In the genomic region with DNA sequence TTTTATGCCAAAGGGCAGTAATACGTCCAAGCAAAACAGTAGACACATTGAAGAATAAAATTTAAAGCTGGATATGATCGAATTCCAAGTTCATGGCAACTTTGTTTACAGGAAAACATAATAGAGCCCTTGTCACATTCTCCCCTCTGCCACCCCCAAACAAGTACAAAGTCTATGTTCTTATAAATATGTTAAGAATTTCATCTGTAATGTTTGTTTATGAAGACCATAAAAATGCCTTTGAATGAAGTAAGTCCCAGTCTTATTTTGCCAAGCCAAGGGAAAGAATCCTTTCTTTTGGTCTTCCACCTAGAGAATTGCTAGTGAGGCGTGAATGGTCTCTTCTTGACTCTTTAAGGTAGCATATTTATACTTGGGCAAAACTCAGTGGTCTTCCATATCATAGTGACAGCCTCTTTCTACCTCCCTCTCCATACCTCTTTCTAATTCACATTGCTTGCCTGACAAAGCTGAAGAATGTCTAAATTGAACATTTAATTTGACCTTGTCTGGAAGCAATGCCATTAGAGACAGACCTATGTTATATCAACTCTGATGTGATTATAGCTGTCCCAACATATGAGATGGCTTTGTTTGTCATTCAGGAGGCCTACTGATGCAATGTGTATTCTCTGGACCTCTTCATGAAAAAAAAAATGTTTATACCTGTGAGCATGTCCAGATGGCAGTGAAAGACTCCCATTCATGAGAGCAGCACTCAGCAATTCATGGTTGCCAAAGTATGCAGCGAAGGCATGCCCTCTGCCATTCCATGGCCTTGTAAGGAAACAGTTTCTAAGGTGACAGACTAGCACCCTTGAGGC, we compare ENCODE assay signal across 30 cellular contexts.
DNase-seq lines count a peak whose midpoint lies in the region; ATAC-seq and TF ChIP-seq lines count a peak whose summit lies in the region.
"Had no signal": no experiment of that assay in that cellular context is flagged by ENCODE, and none has a peak within 500 bp of the region (broad histone marks: within the 10 kb centered on the region; RNA-seq: fewer than 3 reads in every experiment).

No MANE protein-coding gene starts in this region.

- peak overlapping the region; percentile 24 for H3K27ac ChIP-seq in mesodermal cell (ENCODE audit: low read depth, low read length, severe bottlenecking)
- H3K27ac ChIP-seq: foreskin keratinocyte, upper lobe of left lung had no signal

- POLR2A ChIA-PET in naive thymus-derived CD8-positive, alpha-beta T cell (lab: Charles Lee) = no interaction called here

- WGBS in mesodermal cell (ENCODE audit: insufficient coverage in 2 of 2), 2 experiments = 95 to 100% methylated on average over 1 to 3 of the region's 4 CpGs

- ATAC-seq in naive thymus-derived CD8-positive, alpha-beta T cell = no peak
- ATAC-seq: activated CD8-positive, alpha-beta T cell treated with anti-CD3 and anti-CD28 coated beads for 36 hours; activated T-helper 17 cell treated with anti-CD3 and anti-CD28 coated beads, Interleukin-2, amount 50 U/mL, for 72 hours; effector memory CD8-positive, alpha-beta T cell; esophagus mucosa; foreskin keratinocyte; GM23338; left lobe of liver; naive thymus-derived CD4-positive, alpha-beta T cell; stimulated activated effector memory CD8-positive, alpha-beta T cell treated with anti-CD3 and anti-CD28 coated beads, Interleukin-12 subunit alpha, Interleukin-12 subunit beta, amount 100 ng/mL, for 72 hours had no signal

- no peaks in the 10 kb centered on the region for H3K4me1 Mint-ChIP-seq in naive thymus-derived CD8-positive, alpha-beta T cell
- H3K4me1 Mint-ChIP-seq: activated T-helper 17 cell treated with anti-CD3 and anti-CD28 coated beads, Interleukin-2, amount 50 U/mL, for 72 hours; naive thymus-derived CD4-positive, alpha-beta T cell; stimulated activated effector memory CD8-positive, alpha-beta T cell treated with anti-CD3 and anti-CD28 coated beads, Interleukin-12 subunit alpha, Interleukin-12 subunit beta, amount 100 ng/mL, for 72 hours had no signal

- H3K9me3 Mint-ChIP-seq in naive thymus-derived CD8-positive, alpha-beta T cell = peaks cover 0 to 4% (median 0%) of the 10 kb centered on the region in 9 donors
- H3K9me3 Mint-ChIP-seq: activated CD8-positive, alpha-beta T cell treated with anti-CD3 and anti-CD28 coated beads for 36 hours; GM23338; stimulated activated effector memory CD8-positive, alpha-beta T cell treated with anti-CD3 and anti-CD28 coated beads, Interleukin-12 subunit alpha, Interleukin-12 subunit beta, amount 100 ng/mL, for 72 hours had no signal

- peaks cover 6% of the 10 kb centered on the region for H3K4me1 ChIP-seq in mesodermal cell (ENCODE audit: control insufficient read depth, insufficient read depth, low read length, poor library complexity, severe bottlenecking)
- H3K4me1 ChIP-seq: foreskin keratinocyte, upper lobe of left lung had no signal

- H3K36me3 Mint-ChIP-seq in naive thymus-derived CD8-positive, alpha-beta T cell = no peaks in the 10 kb centered on the region
- H3K36me3 Mint-ChIP-seq: naive thymus-derived CD4-positive, alpha-beta T cell; stimulated activated effector memory CD8-positive, alpha-beta T cell treated with anti-CD3 and anti-CD28 coated beads, Interleukin-12 subunit alpha, Interleukin-12 subunit beta, amount 100 ng/mL, for 72 hours had no signal

- no peak overlapping the region for H3K4me3 Mint-ChIP-seq in naive thymus-derived CD8-positive, alpha-beta T cell
- H3K4me3 Mint-ChIP-seq: activated CD8-positive, alpha-beta T cell treated with anti-CD3 and anti-CD28 coated beads for 36 hours; activated T-helper 17 cell treated with anti-CD3 and anti-CD28 coated beads, Interleukin-2, amount 50 U/mL, for 72 hours; effector memory CD8-positive, alpha-beta T cell; GM23338; naive thymus-derived CD4-positive, alpha-beta T cell; stimulated activated effector memory CD8-positive, alpha-beta T cell treated with anti-CD3 and anti-CD28 coated beads, Interleukin-12 subunit alpha, Interleukin-12 subunit beta, amount 100 ng/mL, for 72 hours had no signal

- no peak overlapping the region for H3K27ac Mint-ChIP-seq in naive thymus-derived CD8-positive, alpha-beta T cell
- H3K27ac Mint-ChIP-seq: activated CD8-positive, alpha-beta T cell treated with anti-CD3 and anti-CD28 coated beads for 36 hours; activated T-helper 17 cell treated with anti-CD3 and anti-CD28 coated beads, Interleukin-2, amount 50 U/mL, for 72 hours; effector memory CD8-positive, alpha-beta T cell; GM23338; naive thymus-derived CD4-positive, alpha-beta T cell; stimulated activated effector memory CD8-positive, alpha-beta T cell treated with anti-CD3 and anti-CD28 coated beads, Interleukin-12 subunit alpha, Interleukin-12 subunit beta, amount 100 ng/mL, for 72 hours had no signal

- H3K4me3 ChIP-seq in AG10803 (ENCODE audit: low read length) = no peak overlapping the region
- H3K4me3 ChIP-seq in mesodermal cell (ENCODE audit: extremely low read depth, insufficient read depth, low read length, poor library complexity, severe bottlenecking) = no peak overlapping the region
- H3K4me3 ChIP-seq: BLaER1 treated with 17β-estradiol and CSF1 and Interleukin-3, amounts not matched to agents 10 nM and 100 nM; GM23338; right atrium auricular region; upper lobe of left lung had no signal

- H3K36me3 ChIP-seq in mesodermal cell (ENCODE audit: control insufficient read depth, insufficient read depth, low read length) = no peaks in the 10 kb centered on the region
- H3K36me3 ChIP-seq: right atrium auricular region, upper lobe of left lung had no signal

- TF ChIP-seq CTCF in AG10803 (conservative IDR thresholded peaks at IDR 0.05; ENCODE audit: low read length) = no peak

- intact Hi-C loops in posterior vena cava (cut with DNase I) = no loop called here

- peaks cover 0 to 19% (median 8%) of the 10 kb centered on the region in 5 donors for H3K27me3 Mint-ChIP-seq in naive thymus-derived CD8-positive, alpha-beta T cell

- DNase-seq in AG10803 (ENCODE audit: low read depth) (peak; percentile 40), HuH-7 (ENCODE audit: low spot score) (peak; percentile 34), astrocyte of the hippocampus (ENCODE audit: low read depth, low spot score) (peak; percentile 22), posterior vena cava (ENCODE audit: low spot score) (no peak), middle frontal gyrus (ENCODE audit: extremely low spot score, low spot score) (no peak)
- no peak for DNase-seq in naive thymus-derived CD8-positive, alpha-beta T cell
- no peak for DNase-seq in stimulated activated CD4-positive, alpha-beta T cell treated with anti-CD3 and anti-CD28 coated beads, Interleukin-15, amount 100 ng/mL, for 24 hours
- DNase-seq: activated CD8-positive, alpha-beta T cell treated with anti-CD3 and anti-CD28 coated beads for 36 hours; activated naive CD4-positive, alpha-beta T cell treated with anti-CD3 and anti-CD28 coated beads, Interleukin-2, amount 50 U/mL, for 16 hours; amygdala; COR-L47; cortex of kidney; DND-41; effector memory CD8-positive, alpha-beta T cell; foreskin keratinocyte; mesenchymal stem cell; naive thymus-derived CD4-positive, alpha-beta T cell; NCI-H1417 treated with DMSO at 0.1 percent for 48 hours; NCI-H2081; NCI-H2227 treated with DMSO at 0.1 percent for 48 hours; stimulated activated CD4-positive, alpha-beta T cell treated with anti-CD3 and anti-CD28 coated beads, Interleukin-4, amount 100 ng/mL, for 1 hour; upper lobe of left lung had no signal

- no peaks in the 10 kb centered on the region for H3K9me3 ChIP-seq in mesodermal cell (ENCODE audit: control insufficient read depth, low read length)
- H3K9me3 ChIP-seq: right atrium auricular region, upper lobe of left lung had no signal

Comparison
In these comparisons a context has a peak if more than half of its experiments do, and no peak if none do; other contexts are left out.
1. DNase-seq: peak in AG10803 (single experiment), HuH-7 (single experiment) and astrocyte of the hippocampus (single experiment); none in posterior vena cava (single experiment), naive thymus-derived CD8-positive, alpha-beta T cell (0 of 10), middle frontal gyrus (single experiment) and stimulated activated CD4-positive, alpha-beta T cell treated with anti-CD3 and anti-CD28 coated beads, Interleukin-15, amount 100 ng/mL, for 24 hours (single experiment).